1 cellular context compared by ENCODE assay signal in the genomic region with DNA sequence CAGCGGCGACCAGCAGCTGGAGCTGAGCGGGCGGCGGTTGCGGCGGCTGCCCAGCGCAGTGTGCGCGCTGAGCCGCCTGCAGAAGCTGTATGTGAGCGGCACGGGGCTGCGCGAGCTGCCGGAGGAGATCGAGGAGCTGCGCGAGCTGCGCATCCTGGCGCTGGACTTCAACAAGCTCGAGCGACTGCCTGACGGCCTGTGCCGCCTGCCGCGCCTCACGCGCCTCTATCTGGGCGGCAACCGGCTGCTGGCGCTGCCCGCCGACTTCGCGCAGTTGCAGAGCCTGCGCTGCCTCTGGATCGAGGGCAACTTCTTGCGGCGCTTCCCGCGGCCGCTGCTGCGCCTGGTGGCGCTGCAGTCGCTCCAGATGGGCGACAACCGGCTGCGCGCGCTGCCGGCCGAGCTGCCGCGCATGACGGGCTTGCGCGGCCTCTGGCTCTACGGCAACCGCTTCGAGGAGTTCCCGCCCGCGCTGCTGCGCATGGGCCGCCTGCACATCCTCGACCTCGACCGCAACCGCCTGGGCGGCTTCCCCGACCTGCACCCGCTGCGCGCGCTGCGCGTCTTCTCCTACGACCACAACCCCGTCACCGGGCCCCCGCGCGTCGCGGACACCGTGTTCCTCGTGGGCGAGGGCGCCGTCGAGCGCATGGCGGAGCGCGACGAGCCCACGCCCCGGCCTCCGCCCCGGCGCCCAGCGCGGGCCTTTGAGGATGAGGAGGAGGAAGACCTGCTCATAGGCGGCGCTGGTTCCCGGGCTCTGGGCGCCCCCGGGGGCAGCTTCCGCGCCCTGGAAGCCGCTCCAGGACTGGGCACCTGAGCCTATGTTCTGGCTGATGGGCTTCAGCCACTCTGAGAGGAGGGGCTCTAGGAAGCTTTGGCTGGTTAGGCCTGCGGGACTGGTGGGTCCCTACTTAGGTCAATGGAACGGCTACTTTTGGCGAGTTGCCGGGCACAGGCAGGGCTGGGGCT.
TF ChIP-seq lines count a peak whose summit lies in the region.

No MANE protein-coding gene starts in this region.

TF ChIP-seq in HEK293, 187 proteins besides CTCF, POLR2A, EP300 and RAD21 (continued from another document and continues in another):
- TF ChIP-seq, protein P1, sequence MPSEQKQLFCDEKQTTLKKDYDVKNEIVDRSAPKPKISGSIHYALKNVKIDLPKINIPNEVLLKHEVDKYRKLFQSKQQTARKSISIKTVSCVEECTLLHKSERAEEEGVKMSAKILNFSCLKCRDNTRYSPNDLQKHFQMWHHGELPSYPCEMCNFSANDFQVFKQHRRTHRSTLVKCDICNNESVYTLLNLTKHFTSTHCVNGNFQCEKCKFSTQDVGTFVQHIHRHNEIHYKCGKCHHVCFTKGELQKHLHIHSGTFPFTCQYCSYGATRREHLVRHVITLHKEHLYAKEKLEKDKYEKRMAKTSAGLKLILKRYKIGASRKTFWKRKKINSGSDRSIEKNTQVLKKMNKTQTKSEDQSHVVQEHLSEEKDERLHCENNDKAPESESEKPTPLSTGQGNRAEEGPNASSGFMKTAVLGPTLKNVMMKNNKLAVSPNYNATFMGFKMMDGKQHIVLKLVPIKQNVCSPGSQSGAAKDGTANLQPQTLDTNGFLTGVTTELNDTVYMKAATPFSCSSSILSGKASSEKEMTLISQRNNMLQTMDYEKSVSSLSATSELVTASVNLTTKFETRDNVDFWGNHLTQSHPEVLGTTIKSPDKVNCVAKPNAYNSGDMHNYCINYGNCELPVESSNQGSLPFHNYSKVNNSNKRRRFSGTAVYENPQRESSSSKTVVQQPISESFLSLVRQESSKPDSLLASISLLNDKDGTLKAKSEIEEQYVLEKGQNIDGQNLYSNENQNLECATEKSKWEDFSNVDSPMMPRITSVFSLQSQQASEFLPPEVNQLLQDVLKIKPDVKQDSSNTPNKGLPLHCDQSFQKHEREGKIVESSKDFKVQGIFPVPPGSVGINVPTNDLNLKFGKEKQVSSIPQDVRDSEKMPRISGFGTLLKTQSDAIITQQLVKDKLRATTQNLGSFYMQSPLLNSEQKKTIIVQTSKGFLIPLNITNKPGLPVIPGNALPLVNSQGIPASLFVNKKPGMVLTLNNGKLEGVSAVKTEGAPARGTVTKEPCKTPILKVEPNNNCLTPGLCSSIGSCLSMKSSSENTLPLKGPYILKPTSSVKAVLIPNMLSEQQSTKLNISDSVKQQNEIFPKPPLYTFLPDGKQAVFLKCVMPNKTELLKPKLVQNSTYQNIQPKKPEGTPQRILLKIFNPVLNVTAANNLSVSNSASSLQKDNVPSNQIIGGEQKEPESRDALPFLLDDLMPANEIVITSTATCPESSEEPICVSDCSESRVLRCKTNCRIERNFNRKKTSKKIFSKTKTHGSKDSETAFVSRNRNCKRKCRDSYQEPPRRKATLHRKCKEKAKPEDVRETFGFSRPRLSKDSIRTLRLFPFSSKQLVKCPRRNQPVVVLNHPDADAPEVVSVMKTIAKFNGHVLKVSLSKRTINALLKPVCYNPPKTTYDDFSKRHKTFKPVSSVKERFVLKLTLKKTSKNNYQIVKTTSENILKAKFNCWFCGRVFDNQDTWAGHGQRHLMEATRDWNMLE (tag by site-specific recombination; conservative IDR thresholded peaks at IDR 0.05; ENCODE audit: low read depth): no peak
- TF ChIP-seq SCRT2 (tag by site-specific recombination; IDR thresholded peaks at IDR 0.05) (no peak), ZNF843 (tag by site-specific recombination; IDR thresholded peaks at IDR 0.05) (no peak), KLF1 (tag by site-specific recombination; IDR thresholded peaks at IDR 0.05) (peak; percentile 27), ZNF623 (tag by site-specific recombination; IDR thresholded peaks at IDR 0.05) (no peak), ZBTB8A (tag by site-specific recombination; IDR thresholded peaks at IDR 0.05) (peak; percentile 98), ZSCAN23 (tag by site-specific recombination; IDR thresholded peaks at IDR 0.05) (no peak), MZF1 (tag by site-specific recombination; IDR thresholded peaks at IDR 0.05; ENCODE audit: borderline replicate concordance) (no peak), YY1 (tag by site-specific recombination; IDR thresholded peaks at IDR 0.05) (no peak), ZFP37 (tag by site-specific recombination; IDR thresholded peaks at IDR 0.05) (no peak), SP7 (tag by site-specific recombination; IDR thresholded peaks at IDR 0.05) (peak; percentile 54), KLF8 (tag by site-specific recombination; IDR thresholded peaks at IDR 0.05) (no peak), ZFP41 (tag by site-specific recombination; IDR thresholded peaks at IDR 0.05; ENCODE audit: borderline replicate concordance) (no peak), ZNF621 (tag by site-specific recombination; IDR thresholded peaks at IDR 0.05) (no peak), ZNF133 (tag by site-specific recombination; IDR thresholded peaks at IDR 0.05) (no peak), ZNF350 (tag by site-specific recombination; IDR thresholded peaks at IDR 0.05) (no peak), ZNF266 (tag by site-specific recombination; IDR thresholded peaks at IDR 0.05; ENCODE audit: low read depth) (no peak), ZNF202 (tag by site-specific recombination; IDR thresholded peaks at IDR 0.05; ENCODE audit: borderline replicate concordance) (no peak), ZNF175 (tag by site-specific recombination; IDR thresholded peaks at IDR 0.05) (no peak), ZNF155 (tag by site-specific recombination; IDR thresholded peaks at IDR 0.05) (no peak), ZNF16 (tag by site-specific recombination; IDR thresholded peaks at IDR 0.05; ENCODE audit: low read depth) (no peak), ZNF658 (tag by site-specific recombination; IDR thresholded peaks at IDR 0.05) (no peak), ZNF138 (tag by site-specific recombination; IDR thresholded peaks at IDR 0.05; ENCODE audit: borderline replicate concordance) (no peak), ZNF561 (tag by site-specific recombination; IDR thresholded peaks at IDR 0.05; ENCODE audit: borderline replicate concordance) (0 out of 2 replicates have a peak, but pooled peaks have one; percentile 26)
- TF ChIP-seq, protein P2, sequence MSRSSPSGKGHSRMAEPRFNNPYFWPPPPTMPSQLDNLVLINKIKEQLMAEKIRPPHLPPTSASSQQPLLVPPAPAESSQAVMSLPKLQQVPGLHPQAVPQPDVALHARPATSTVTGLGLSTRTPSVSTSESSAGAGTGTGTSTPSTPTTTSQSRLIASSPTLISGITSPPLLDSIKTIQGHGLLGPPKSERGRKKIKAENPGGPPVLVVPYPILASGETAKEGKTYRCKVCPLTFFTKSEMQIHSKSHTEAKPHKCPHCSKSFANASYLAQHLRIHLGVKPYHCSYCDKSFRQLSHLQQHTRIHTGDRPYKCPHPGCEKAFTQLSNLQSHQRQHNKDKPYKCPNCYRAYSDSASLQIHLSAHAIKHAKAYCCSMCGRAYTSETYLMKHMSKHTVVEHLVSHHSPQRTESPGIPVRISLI (tag by site-specific recombination; IDR thresholded peaks at IDR 0.05): no peak
- TF ChIP-seq, protein P3, sequence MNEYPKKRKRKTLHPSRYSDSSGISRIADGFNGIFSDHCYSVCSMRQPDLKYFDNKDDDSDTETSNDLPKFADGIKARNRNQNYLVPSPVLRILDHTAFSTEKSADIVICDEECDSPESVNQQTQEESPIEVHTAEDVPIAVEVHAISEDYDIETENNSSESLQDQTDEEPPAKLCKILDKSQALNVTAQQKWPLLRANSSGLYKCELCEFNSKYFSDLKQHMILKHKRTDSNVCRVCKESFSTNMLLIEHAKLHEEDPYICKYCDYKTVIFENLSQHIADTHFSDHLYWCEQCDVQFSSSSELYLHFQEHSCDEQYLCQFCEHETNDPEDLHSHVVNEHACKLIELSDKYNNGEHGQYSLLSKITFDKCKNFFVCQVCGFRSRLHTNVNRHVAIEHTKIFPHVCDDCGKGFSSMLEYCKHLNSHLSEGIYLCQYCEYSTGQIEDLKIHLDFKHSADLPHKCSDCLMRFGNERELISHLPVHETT (tag by site-specific recombination; IDR thresholded peaks at IDR 0.05): no peak
- TF ChIP-seq, protein P4, sequence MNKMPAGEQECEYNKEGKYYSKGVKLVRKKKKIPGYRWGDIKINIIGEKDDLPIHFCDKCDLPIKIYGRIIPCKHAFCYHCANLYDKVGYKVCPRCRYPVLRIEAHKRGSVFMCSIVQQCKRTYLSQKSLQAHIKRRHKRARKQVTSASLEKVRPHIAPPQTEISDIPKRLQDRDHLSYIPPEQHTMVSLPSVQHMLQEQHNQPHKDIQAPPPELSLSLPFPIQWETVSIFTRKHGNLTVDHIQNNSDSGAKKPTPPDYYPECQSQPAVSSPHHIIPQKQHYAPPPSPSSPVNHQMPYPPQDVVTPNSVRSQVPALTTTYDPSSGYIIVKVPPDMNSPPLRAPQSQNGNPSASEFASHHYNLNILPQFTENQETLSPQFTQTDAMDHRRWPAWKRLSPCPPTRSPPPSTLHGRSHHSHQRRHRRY (tag by site-specific recombination; IDR thresholded peaks at IDR 0.05): no peak
- TF ChIP-seq, protein P5, sequence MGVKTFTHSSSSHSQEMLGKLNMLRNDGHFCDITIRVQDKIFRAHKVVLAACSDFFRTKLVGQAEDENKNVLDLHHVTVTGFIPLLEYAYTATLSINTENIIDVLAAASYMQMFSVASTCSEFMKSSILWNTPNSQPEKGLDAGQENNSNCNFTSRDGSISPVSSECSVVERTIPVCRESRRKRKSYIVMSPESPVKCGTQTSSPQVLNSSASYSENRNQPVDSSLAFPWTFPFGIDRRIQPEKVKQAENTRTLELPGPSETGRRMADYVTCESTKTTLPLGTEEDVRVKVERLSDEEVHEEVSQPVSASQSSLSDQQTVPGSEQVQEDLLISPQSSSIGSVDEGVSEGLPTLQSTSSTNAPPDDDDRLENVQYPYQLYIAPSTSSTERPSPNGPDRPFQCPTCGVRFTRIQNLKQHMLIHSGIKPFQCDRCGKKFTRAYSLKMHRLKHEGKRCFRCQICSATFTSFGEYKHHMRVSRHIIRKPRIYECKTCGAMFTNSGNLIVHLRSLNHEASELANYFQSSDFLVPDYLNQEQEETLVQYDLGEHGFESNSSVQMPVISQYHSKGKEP (tag by site-specific recombination; IDR thresholded peaks at IDR 0.05): peak; percentile 81
- TF ChIP-seq, protein P6, sequence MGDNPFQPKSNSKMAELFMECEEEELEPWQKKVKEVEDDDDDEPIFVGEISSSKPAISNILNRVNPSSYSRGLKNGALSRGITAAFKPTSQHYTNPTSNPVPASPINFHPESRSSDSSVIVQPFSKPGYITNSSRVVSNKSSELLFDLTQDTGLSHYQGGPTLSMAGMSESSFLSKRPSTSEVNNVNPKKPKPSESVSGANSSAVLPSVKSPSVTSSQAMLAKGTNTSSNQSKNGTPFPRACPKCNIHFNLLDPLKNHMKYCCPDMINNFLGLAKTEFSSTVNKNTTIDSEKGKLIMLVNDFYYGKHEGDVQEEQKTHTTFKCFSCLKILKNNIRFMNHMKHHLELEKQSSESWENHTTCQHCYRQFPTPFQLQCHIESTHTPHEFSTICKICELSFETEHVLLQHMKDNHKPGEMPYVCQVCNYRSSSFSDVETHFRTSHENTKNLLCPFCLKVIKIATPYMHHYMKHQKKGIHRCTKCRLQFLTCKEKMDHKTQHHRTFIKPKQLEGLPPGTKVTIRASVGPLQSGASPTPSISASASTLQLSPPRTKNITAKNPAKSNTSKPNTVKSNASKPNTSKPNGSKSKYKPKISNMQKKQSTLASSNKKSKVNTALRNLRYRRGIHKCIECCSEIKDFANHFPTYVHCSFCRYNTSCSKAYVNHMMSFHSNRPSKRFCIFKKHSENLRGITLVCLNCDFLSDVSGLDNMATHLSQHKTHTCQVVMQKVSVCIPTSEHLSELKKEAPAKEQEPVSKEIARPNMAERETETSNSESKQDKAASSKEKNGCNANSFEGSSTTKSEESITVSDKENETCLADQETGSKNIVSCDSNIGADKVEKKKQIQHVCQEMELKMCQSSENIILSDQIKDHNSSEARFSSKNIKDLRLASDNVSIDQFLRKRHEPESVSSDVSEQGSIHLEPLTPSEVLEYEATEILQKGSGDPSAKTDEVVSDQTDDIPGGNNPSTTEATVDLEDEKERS (tag by site-specific recombination; IDR thresholded peaks at IDR 0.05): no peak
- TF ChIP-seq, protein P7, sequence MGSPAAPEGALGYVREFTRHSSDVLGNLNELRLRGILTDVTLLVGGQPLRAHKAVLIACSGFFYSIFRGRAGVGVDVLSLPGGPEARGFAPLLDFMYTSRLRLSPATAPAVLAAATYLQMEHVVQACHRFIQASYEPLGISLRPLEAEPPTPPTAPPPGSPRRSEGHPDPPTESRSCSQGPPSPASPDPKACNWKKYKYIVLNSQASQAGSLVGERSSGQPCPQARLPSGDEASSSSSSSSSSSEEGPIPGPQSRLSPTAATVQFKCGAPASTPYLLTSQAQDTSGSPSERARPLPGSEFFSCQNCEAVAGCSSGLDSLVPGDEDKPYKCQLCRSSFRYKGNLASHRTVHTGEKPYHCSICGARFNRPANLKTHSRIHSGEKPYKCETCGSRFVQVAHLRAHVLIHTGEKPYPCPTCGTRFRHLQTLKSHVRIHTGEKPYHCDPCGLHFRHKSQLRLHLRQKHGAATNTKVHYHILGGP (tag by site-specific recombination; IDR thresholded peaks at IDR 0.05): no peak
- TF ChIP-seq, protein P8, sequence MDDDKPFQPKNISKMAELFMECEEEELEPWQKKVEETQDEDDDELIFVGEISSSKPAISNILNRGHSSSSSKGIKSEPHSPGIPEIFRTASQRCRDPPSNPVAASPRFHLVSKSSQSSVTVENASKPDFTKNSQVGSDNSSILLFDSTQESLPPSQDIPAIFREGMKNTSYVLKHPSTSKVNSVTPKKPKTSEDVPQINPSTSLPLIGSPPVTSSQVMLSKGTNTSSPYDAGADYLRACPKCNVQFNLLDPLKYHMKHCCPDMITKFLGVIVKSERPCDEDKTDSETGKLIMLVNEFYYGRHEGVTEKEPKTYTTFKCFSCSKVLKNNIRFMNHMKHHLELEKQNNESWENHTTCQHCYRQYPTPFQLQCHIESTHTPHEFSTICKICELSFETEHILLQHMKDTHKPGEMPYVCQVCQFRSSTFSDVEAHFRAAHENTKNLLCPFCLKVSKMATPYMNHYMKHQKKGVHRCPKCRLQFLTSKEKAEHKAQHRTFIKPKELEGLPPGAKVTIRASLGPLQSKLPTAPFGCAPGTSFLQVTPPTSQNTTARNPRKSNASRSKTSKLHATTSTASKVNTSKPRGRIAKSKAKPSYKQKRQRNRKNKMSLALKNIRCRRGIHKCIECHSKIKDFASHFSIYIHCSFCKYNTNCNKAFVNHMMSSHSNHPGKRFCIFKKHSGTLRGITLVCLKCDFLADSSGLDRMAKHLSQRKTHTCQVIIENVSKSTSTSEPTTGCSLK (tag by site-specific recombination; IDR thresholded peaks at IDR 0.05): no peak
- TF ChIP-seq, protein P9, sequence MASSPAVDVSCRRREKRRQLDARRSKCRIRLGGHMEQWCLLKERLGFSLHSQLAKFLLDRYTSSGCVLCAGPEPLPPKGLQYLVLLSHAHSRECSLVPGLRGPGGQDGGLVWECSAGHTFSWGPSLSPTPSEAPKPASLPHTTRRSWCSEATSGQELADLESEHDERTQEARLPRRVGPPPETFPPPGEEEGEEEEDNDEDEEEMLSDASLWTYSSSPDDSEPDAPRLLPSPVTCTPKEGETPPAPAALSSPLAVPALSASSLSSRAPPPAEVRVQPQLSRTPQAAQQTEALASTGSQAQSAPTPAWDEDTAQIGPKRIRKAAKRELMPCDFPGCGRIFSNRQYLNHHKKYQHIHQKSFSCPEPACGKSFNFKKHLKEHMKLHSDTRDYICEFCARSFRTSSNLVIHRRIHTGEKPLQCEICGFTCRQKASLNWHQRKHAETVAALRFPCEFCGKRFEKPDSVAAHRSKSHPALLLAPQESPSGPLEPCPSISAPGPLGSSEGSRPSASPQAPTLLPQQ (tag by site-specific recombination; IDR thresholded peaks at IDR 0.05): 0 out of 2 replicates have a peak, but pooled peaks have one; percentile 21
- TF ChIP-seq, protein P10, sequence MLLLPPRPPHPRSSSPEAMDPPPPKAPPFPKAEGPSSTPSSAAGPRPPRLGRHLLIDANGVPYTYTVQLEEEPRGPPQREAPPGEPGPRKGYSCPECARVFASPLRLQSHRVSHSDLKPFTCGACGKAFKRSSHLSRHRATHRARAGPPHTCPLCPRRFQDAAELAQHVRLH (tag by site-specific recombination; IDR thresholded peaks at IDR 0.05): no peak
